Comparison of ENCODE assay signal across 24 cellular contexts in the genomic region with DNA sequence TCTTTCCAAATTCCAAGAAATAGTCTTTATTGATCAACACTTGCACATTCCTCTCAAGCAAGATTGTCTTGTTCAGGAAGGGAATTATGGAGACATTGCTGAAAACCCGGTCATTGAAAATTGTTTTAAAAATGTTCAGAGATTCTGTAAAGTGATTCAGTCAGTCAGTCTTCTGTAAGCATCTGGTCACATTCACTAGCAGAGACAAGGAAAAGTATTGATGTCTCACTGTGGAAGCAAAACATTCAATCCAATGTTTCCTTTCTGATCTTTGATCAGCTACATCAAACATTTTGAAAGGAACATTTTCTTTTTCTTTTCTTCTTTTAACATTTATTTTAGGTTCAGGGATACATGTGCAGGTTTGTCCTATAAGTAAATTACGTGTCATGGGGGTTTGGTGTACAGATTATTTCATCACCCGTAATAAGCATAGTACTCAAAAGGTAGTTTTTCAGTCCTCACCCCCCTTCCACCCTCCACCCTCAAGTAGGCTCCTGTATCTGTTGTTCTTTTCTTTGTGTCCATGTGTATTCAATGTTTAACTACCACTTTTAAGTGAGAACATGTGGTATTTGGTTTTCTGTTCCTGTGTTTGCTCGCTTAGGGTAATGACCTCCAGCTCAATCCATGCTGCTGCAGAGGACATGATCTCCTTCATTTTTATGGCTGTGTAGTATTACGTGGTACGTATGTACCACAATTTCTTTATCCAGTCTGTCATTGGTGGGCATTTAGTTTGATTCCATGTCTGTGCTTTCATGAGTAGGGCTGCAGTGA.
"Had no signal": no experiment of that assay in that cellular context is flagged by ENCODE, and none has a peak within 500 bp of the region (broad histone marks: within the 10 kb centered on the region; RNA-seq: fewer than 3 reads in every experiment).

No MANE protein-coding gene starts in this region.

- H3K27me3 ChIP-seq: gastrocnemius medialis, neutrophil, pancreas, suprapubic skin, vagina had no signal

- H3K27ac ChIP-seq: gastrocnemius medialis, left ventricle myocardium inferior, lower lobe of right lung, neutrophil, pancreas, suprapubic skin, vagina had no signal

- ATAC-seq: effector memory CD8-positive, alpha-beta T cell; gastrocnemius medialis; lower lobe of right lung; natural killer cell; pancreas; sciatic nerve; stimulated activated naive CD8-positive, alpha-beta T cell treated with anti-CD3 and anti-CD28 coated beads, Interleukin-15, amount 100 ng/mL, for 72 hours had no signal

- H3K4me1 ChIP-seq: gastrocnemius medialis, left ventricle myocardium inferior, lower lobe of right lung, pancreas, suprapubic skin, vagina had no signal

- H3K36me3 ChIP-seq: gastrocnemius medialis, left ventricle myocardium inferior, lower lobe of right lung, neutrophil, pancreas, suprapubic skin, vagina had no signal

- FAIRE-seq: kidney, pancreas had no signal

- H3K9me3 ChIP-seq: gastrocnemius medialis, left ventricle myocardium inferior, lower lobe of right lung, neutrophil, pancreas, suprapubic skin, vagina had no signal

- H3K4me1 Mint-ChIP-seq: memory B cell; natural killer cell; neural crest cell; stimulated activated naive CD8-positive, alpha-beta T cell treated with anti-CD3 and anti-CD28 coated beads, Interleukin-15, amount 100 ng/mL, for 72 hours had no signal

- H3K27me3 Mint-ChIP-seq: effector memory CD8-positive, alpha-beta T cell; memory B cell; stimulated activated naive CD8-positive, alpha-beta T cell treated with anti-CD3 and anti-CD28 coated beads, Interleukin-15, amount 100 ng/mL, for 72 hours had no signal

- H3K4me2 ChIP-seq: smooth muscle cell had no signal

- H3K4me3 Mint-ChIP-seq: effector memory CD8-positive, alpha-beta T cell; memory B cell; natural killer cell; neural crest cell; stimulated activated naive CD8-positive, alpha-beta T cell treated with anti-CD3 and anti-CD28 coated beads, Interleukin-15, amount 100 ng/mL, for 72 hours had no signal

- H3K9me3 Mint-ChIP-seq: neural crest cell had no signal

- DNase-seq: cortex of kidney; effector memory CD8-positive, alpha-beta T cell; foreskin fibroblast; gastrocnemius medialis; head of caudate nucleus; kidney; left ventricle myocardium inferior; lower lobe of right lung; natural killer cell; pancreas; stimulated activated CD4-positive, alpha-beta T cell treated with anti-CD3 and anti-CD28 coated beads, Interleukin-12 subunit alpha, Interleukin-12 subunit beta, amount 100 ng/mL, for 4 hours; stimulated activated CD4-positive, alpha-beta T cell treated with anti-CD3 and anti-CD28 coated beads, Interleukin-1b, Interleukin-23, amount 100 ng/mL, for 48 hours; stimulated activated CD4-positive, alpha-beta T cell treated with anti-CD3 and anti-CD28 coated beads, Interleukin-4, amount 100 ng/mL, for 1 hour; stimulated activated CD8-positive, alpha-beta memory T cell treated with anti-CD3 and anti-CD28 coated beads, Interleukin-4, amount 100 ng/mL, for 48 hours; stimulated activated naive CD4-positive, alpha-beta T cell; stimulated activated naive CD8-positive, alpha-beta T cell treated with anti-CD3 and anti-CD28 coated beads, Interleukin-15, amount 100 ng/mL, for 72 hours; trophoblast cell had no signal

- H3K36me3 Mint-ChIP-seq: memory B cell, natural killer cell had no signal

- H3K4me3 ChIP-seq: gastrocnemius medialis, left ventricle myocardium inferior, lower lobe of right lung, pancreas, smooth muscle cell, suprapubic skin, vagina had no signal

- H3K27ac Mint-ChIP-seq: effector memory CD8-positive, alpha-beta T cell; memory B cell; natural killer cell; stimulated activated naive CD8-positive, alpha-beta T cell treated with anti-CD3 and anti-CD28 coated beads, Interleukin-15, amount 100 ng/mL, for 72 hours had no signal
